ENCODE assay signal across 12 cellular contexts in the genomic region with DNA sequence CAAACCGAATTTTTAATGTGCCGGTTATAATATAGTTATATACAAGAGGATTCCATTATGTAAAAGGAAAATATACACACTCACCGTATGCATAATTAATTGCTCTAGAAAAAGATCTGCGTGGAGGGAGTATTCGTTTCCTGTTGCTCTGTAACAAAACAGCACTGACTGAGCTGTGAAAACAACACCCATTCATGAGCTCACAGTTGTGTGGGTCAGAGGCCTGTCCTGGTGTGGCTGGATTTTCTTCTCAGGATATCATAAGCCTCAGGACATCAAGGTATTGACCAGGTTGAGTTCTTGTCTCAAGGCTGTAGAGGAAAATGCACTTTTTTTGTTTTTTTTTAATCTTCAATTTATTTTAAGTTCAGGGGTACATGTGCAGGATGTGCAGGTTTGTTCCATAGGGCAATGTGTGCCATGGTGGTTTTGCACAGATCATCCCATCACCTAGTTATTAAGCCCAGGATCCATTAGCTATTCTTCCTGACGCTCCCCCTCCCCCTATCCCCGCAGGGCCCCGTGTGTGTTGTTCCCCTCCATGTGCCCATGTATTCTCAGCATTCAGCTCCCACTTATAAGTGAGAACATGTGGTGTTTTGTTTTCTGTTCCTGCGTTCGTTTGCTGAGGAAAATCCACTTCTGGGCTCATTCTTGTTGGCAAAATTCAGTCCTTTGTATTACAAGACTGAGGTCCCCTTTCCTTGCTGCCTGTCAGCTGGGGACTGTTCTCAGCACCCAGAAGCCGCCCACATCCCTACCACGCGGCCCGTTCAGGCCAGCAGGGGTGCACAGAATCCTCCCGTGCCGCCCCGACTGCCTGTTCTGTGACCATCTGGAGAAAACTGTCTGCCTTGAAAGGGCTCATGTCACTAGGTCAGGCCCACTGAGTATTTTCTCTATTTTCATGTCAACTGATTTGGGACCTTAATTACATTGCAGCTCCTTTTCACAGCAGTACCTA.
DNase-seq lines count a peak whose midpoint lies in the region; ATAC-seq and TF ChIP-seq lines count a peak whose summit lies in the region.
"Had no signal": no experiment of that assay in that cellular context is flagged by ENCODE, and none has a peak within 500 bp of the region (broad histone marks: within the 10 kb centered on the region; RNA-seq: fewer than 3 reads in every experiment).

No MANE protein-coding gene starts in this region.

- TF ChIP-seq CTCF in A673 (conservative IDR thresholded peaks at IDR 0.05; ENCODE audit: low read depth, low read length), result peak; percentile 22; the same call in 1 of the 2 replicates

- H3K27me3 Mint-ChIP-seq in effector memory CD8-positive, alpha-beta T cell, result no peaks in the 10 kb centered on the region
- peaks cover 0 to 2% (median 0%) of the 10 kb centered on the region in 5 donors for H3K27me3 Mint-ChIP-seq in naive thymus-derived CD8-positive, alpha-beta T cell

- H3K4me1 ChIP-seq in A673 (ENCODE audit: insufficient read depth, low read length, poor library complexity, severe bottlenecking), result peaks cover 15% of the 10 kb centered on the region

- peaks cover 12 to 19% of the 10 kb centered on the region in 2 donors for H3K4me1 Mint-ChIP-seq in effector memory CD8-positive, alpha-beta T cell (ENCODE audit: low read depth in 2 of 2)
- H3K4me1 Mint-ChIP-seq in naive thymus-derived CD8-positive, alpha-beta T cell, result peaks cover 4 to 18% (median 9%) of the 10 kb centered on the region in 4 donors
- H3K4me1 Mint-ChIP-seq: activated naive CD8-positive, alpha-beta T cell treated with anti-CD3 and anti-CD28 coated beads, Interleukin-2, amount 10 ng/mL, durations not matched to agents 7 days and 5 days had no signal

- H3K4me3 Mint-ChIP-seq in effector memory CD8-positive, alpha-beta T cell, result peak overlapping the region; percentile 17 to 73
- peak overlapping the region in 2 of 10 donors; percentile 31 to 50 for H3K4me3 Mint-ChIP-seq in naive thymus-derived CD8-positive, alpha-beta T cell
- H3K4me3 Mint-ChIP-seq: activated naive CD8-positive, alpha-beta T cell treated with anti-CD3 and anti-CD28 coated beads, Interleukin-2, amount 10 ng/mL, durations not matched to agents 7 days and 5 days had no signal

- no peak overlapping the region for H3K4me3 ChIP-seq in A673 (ENCODE audit: low read depth, low read length, poor library complexity, severe bottlenecking)
- H3K4me3 ChIP-seq: transverse colon had no signal

- peaks cover 4% of the 10 kb centered on the region for H3K9me3 ChIP-seq in A673 (ENCODE audit: low read depth, low read length, poor library complexity, severe bottlenecking)
- H3K9me3 ChIP-seq: transverse colon had no signal

- no peaks in the 10 kb centered on the region for H3K9me3 Mint-ChIP-seq in effector memory CD8-positive, alpha-beta T cell
- peaks cover 0 to 2% (median 0%) of the 10 kb centered on the region in 9 donors for H3K9me3 Mint-ChIP-seq in naive thymus-derived CD8-positive, alpha-beta T cell

- intact Hi-C loops in A673 (cut with micrococcal nuclease; ENCODE audit: unreplicated experiment), result no loop called here

- H3K36me3 ChIP-seq in A673 (ENCODE audit: insufficient read depth, low read length, poor library complexity, severe bottlenecking), result no peaks in the 10 kb centered on the region
- H3K36me3 ChIP-seq: transverse colon had no signal

- CTCF ChIA-PET in A673 (lab: Charles Lee), result interaction anchor here (0.7 kb wide), 1 partner anchor 136 kb away, joined by 3 read pairs; no protein-coding TSS in a partner anchor

- DNase-seq in A673 (ENCODE audit: low spot score) (peak; percentile 42), NCI-H2171 (lab: John Stamatoyannopoulos, UW) (peak; percentile 53), retina (no peak)
- peak in 1 of 3 experiments; percentile 7 for DNase-seq in effector memory CD8-positive, alpha-beta T cell
- DNase-seq in naive thymus-derived CD8-positive, alpha-beta T cell, result no peak
- DNase-seq in stimulated activated CD4-positive, alpha-beta T cell treated with anti-CD3 and anti-CD28 coated beads, Interleukin-2, amount 100 ng/mL, for 24 hours, result no peak
- DNase-seq: activated naive CD8-positive, alpha-beta T cell treated with anti-CD3 and anti-CD28 coated beads, Interleukin-2, amount 10 ng/mL, durations not matched to agents 7 days and 5 days; KG1; T1000; transverse colon had no signal

- H3K27ac ChIP-seq in A673 (ENCODE audit: low read depth, low read length, poor library complexity, severe bottlenecking), result no peak overlapping the region
- H3K27ac ChIP-seq: transverse colon had no signal

- H3K27ac Mint-ChIP-seq in effector memory CD8-positive, alpha-beta T cell, result peak overlapping the region; percentile 83 to 96
- H3K27ac Mint-ChIP-seq in naive thymus-derived CD8-positive, alpha-beta T cell, result peak overlapping the region in 6 of 10 donors; percentile 26 to 90 (median 50)
- H3K27ac Mint-ChIP-seq: activated naive CD8-positive, alpha-beta T cell treated with anti-CD3 and anti-CD28 coated beads, Interleukin-2, amount 10 ng/mL, durations not matched to agents 7 days and 5 days had no signal

- H3K36me3 Mint-ChIP-seq in effector memory CD8-positive, alpha-beta T cell (ENCODE audit: insufficient read depth), result no peaks in the 10 kb centered on the region
- H3K36me3 Mint-ChIP-seq in naive thymus-derived CD8-positive, alpha-beta T cell, result peaks cover 0 to 3% (median 0%) of the 10 kb centered on the region in 3 donors
- H3K36me3 Mint-ChIP-seq: activated naive CD8-positive, alpha-beta T cell treated with anti-CD3 and anti-CD28 coated beads, Interleukin-2, amount 10 ng/mL, durations not matched to agents 7 days and 5 days had no signal

- no TSS peak for BruUV-seq in A673 (replicated peaks; lab: Mats Ljungman, UMichigan)

- peak; percentile 80 for ATAC-seq in effector memory CD8-positive, alpha-beta T cell (replicated peaks)
- no peak for ATAC-seq in naive thymus-derived CD8-positive, alpha-beta T cell
- ATAC-seq in HG02840 (IDR thresholded peaks at IDR 0.05; ENCODE audit: low FRiP score, unreplicated experiment), result no peak
- no peak for ATAC-seq in HG02870 (IDR thresholded peaks at IDR 0.05; ENCODE audit: unreplicated experiment)

- no peaks in the 10 kb centered on the region for H3K27me3 ChIP-seq in A673 (replicated peaks; ENCODE audit: insufficient read depth, low read depth, low read length, poor library complexity)
- H3K27me3 ChIP-seq: transverse colon had no signal

- POLR2A ChIA-PET in A673 (lab: Charles Lee; ENCODE audit: low non-redundant PET), result interaction anchor here (0.6 kb wide), 1 partner anchor 59 kb away, joined by 4 read pairs; no protein-coding TSS in a partner anchor
- POLR2A ChIA-PET in naive thymus-derived CD8-positive, alpha-beta T cell (lab: Charles Lee), result no interaction called here

Comparison
In these comparisons a context has a peak if more than half of its experiments do, and no peak if none do; other contexts are left out.
1. DNase-seq: peak in A673 (single experiment) and NCI-H2171 (single experiment); none in naive thymus-derived CD8-positive, alpha-beta T cell (0 of 10), retina (single experiment) and stimulated activated CD4-positive, alpha-beta T cell treated with anti-CD3 and anti-CD28 coated beads, Interleukin-2, amount 100 ng/mL, for 24 hours (0 of 2).